In the genomic region with DNA sequence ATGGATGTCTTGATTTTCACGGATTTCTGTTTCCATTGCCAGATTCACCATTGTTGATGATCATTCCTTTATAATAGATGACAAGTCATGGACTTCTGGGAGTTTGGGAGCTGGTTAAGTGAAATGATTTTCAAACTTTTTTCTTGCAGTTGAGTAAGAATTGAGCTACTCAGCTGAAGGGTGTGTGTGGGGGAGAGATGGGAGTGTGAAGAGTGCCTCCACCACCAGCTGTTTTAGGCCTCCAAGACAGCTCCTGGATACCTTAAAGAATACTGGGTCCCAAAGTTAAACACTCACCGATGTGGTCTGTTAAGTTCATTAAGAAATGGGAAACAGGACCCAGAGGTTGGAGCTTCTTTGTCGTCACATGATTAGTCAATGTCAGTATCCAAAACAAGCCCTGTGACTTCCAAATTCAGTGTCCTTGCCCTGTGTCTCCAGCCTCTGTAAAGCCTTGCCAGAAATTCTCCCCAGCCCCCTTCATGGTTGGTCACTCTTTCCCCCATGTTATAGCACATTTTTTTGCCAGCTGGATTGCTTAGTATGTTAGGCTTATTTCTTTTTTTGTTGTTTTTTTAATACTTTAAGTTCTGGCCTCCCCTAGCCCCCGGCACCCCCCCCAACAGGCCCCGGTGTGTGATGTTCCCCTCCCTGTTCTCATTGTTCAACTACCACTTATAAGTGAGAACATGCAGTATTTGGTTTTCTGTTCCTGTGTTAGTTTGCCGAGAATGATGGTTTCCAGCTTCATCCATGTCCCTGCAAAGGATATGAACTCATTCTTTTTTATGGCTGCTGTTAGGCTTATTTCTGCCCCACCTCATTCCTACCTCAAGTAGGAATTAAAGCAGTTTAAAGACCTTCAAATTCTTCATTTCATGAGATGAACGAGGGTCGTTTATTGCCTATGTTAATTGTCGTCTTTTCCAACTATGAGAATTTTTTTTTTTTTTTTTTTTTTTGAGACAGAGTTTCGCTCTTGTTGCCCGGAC, we compare ENCODE assay signal across 21 cellular contexts. TPM values are rescaled to one million over a fixed set of nuclear protein-coding genes. Genes with fewer than 3 reads are reported as not detected.
DNase-seq lines count a peak whose midpoint lies in the region; ATAC-seq, FAIRE-seq and TF ChIP-seq lines count a peak whose summit lies in the region.
"Had no signal": no experiment of that assay in that cellular context is flagged by ENCODE, and none has a peak within 500 bp of the region (broad histone marks: within the 10 kb centered on the region; RNA-seq: fewer than 3 reads in every experiment).

No MANE protein-coding gene starts in this region.

- H3K9me3 Mint-ChIP-seq in GM23338: no peaks in the 10 kb centered on the region
- H3K9me3 Mint-ChIP-seq: activated naive CD4-positive, alpha-beta T cell treated with anti-CD3 and anti-CD28 coated beads, Interleukin-2, amount 10 ng/mL, durations not matched to agents 7 days and 5 days; memory B cell; T-cell had no signal

- H3K9me3 ChIP-seq in K562 (replicated peaks; ENCODE audit: control insufficient read depth, insufficient read depth, low read depth, low read length) (no peaks in the 10 kb centered on the region), mucosa of descending colon (no peaks in the 10 kb centered on the region), gastrocnemius medialis (no peaks in the 10 kb centered on the region)
- H3K9me3 ChIP-seq: tibial nerve had no signal

- no peaks in the 10 kb centered on the region for H3F3A ChIP-seq in GM23338 (replicated peaks; ENCODE audit: low read depth)

- H3K27me3 ChIP-seq in GM23338 (ENCODE audit: insufficient read depth) (no peaks in the 10 kb centered on the region), K562 (ENCODE audit: control insufficient read depth in 2 of 2, insufficient read depth in 2 of 2, low read length in 2 of 2) (no peaks in the 10 kb centered on the region), gastrocnemius medialis (no peaks in the 10 kb centered on the region)
- H3K27me3 ChIP-seq: tibial nerve had no signal

- CTCF ChIA-PET in K562 (lab: Yijun Ruan, JAX; ENCODE audit: low intra/inter-chr PET ratio): no interaction called here

- no peak overlapping the region for H3K27ac ChIP-seq in GM23338 (ENCODE audit: low read depth)
- no peak overlapping the region for H3K27ac ChIP-seq in K562 (ENCODE audit: extremely low read depth, low read depth, low read length)
- H3K27ac ChIP-seq in gastrocnemius medialis: peak overlapping the region; percentile 2 to 66 (median 52)

- no peaks in the 10 kb centered on the region; the same call in 1 of the 2 replicates for H4K20me1 ChIP-seq in GM23338 (replicated peaks; ENCODE audit: insufficient read depth)
- peaks cover 4% of the 10 kb centered on the region; the same call in 1 of the 2 replicates for H4K20me1 ChIP-seq in K562 (replicated peaks; ENCODE audit: control insufficient read depth, insufficient read depth, low read length)

- WGBS in K562 (ENCODE audit: insufficient coverage, low coverage, missing lambda C conversion rate): 70% methylated on average over 10 of the region's 11 CpGs

- H3K36me3 Mint-ChIP-seq in GM23338 (ENCODE audit: low read depth): no peaks in the 10 kb centered on the region

- no peak for ATAC-seq in GM23338
- no peak; the same call in 2 of the 3 replicates for ATAC-seq in K562
- peak; percentile 56 for ATAC-seq in mucosa of descending colon
- peak in 1 of 2 donors; percentile 40 for ATAC-seq in gastrocnemius medialis
- ATAC-seq in HG02840 (IDR thresholded peaks at IDR 0.05; ENCODE audit: low FRiP score, unreplicated experiment): no peak
- ATAC-seq: T-cell had no signal

- H3K4me2 ChIP-seq in GM23338 (no peak overlapping the region), K562 (ENCODE audit: insufficient read depth, low read length) (no peak overlapping the region)

- intact Hi-C loops in K562 (cut with micrococcal nuclease): no loop called here
- intact Hi-C loops in mucosa of descending colon (cut with DNase I, micrococcal nuclease): no loop called here
- intact Hi-C loops in gastrocnemius medialis (cut with DNase I; ENCODE audit: low total_unique reads): no loop called here

- H2AFZ ChIP-seq in GM23338 (no peak overlapping the region), K562 (ENCODE audit: low read depth, low read length) (no peak overlapping the region)

- H3K4me1 Mint-ChIP-seq in GM23338: no peaks in the 10 kb centered on the region; the same call in 1 of the 3 replicates
- H3K4me1 Mint-ChIP-seq: activated naive CD4-positive, alpha-beta T cell treated with anti-CD3 and anti-CD28 coated beads, Interleukin-2, amount 10 ng/mL, durations not matched to agents 7 days and 5 days had no signal

- in situ Hi-C loops in K562 (cut with MboI) (no loop called here), gastrocnemius medialis (cut with MboI; ENCODE audit: low sequenced_read_pairs in 4 of 4) (no loop called here)

- H3K9ac ChIP-seq in K562 (ENCODE audit: insufficient read depth in 1 of 2, low read depth in 2 of 2, low read length in 2 of 2): no peak overlapping the region

- DNase-seq in GM23338 (ENCODE audit: low spot score) (no peak), K562 (ENCODE audit: extremely low read depth in 1 of 4, low spot score in 3 of 4) (no peak), mucosa of descending colon (no peak), gastrocnemius medialis (no peak), HuH-7 (ENCODE audit: low spot score) (no peak), NCI-H69 (lab: John Stamatoyannopoulos, UW) (no peak), HPDE6-E6E7 (ENCODE audit: extremely low spot score) (no peak)
- DNase-seq: activated CD4-positive, alpha-beta T cell treated with anti-CD3 and anti-CD28 coated beads, Interleukin-2, amount 50 U/mL, for 4 hours; activated naive CD4-positive, alpha-beta T cell treated with anti-CD3 and anti-CD28 coated beads, Interleukin-2, amount 10 ng/mL, durations not matched to agents 7 days and 5 days; hippocampal formation; Kasumi-1; NCI-H1092 treated with DMSO at 0.1 percent for 48 hours; NCI-H2081 treated with DMSO at 0.1 percent for 48 hours; NCI-H524 treated with DMSO at 0.1 percent for 48 hours; right cardiac atrium; T-cell had no signal

- no peaks in the 10 kb centered on the region for H3K9me1 ChIP-seq in K562 (ENCODE audit: control insufficient read depth, insufficient read depth, low read length)

- no TSS peak for BruUV-seq in K562 (replicated peaks; lab: Mats Ljungman, UMichigan)

- H3K27me3 Mint-ChIP-seq in GM23338 (ENCODE audit: insufficient read depth, low read depth, poor library complexity): peaks cover 7% of the 10 kb centered on the region
- H3K27me3 Mint-ChIP-seq: activated naive CD4-positive, alpha-beta T cell treated with anti-CD3 and anti-CD28 coated beads, Interleukin-2, amount 10 ng/mL, durations not matched to agents 7 days and 5 days; memory B cell; T-cell had no signal

- no peak for TF ChIP-seq RAD21 in K562 (CRISPR knock-in tag; conservative IDR thresholded peaks at IDR 0.05 in 1 of 2, IDR thresholded peaks at IDR 0.05 in 1 of 2)

- POLR2A ChIA-PET in K562 (lab: Yijun Ruan, JAX): interaction anchor here (0.7 to 3.5 kb wide), 9 partner anchors 16 to 88 kb away, joined by 3 to 21 read pairs (median 5); a partner anchor contains a TSS

- no peak for TF ChIP-seq CTCF in GM23338 (conservative IDR thresholded peaks at IDR 0.05; ENCODE audit: low read depth in 2 of 2)
- TF ChIP-seq CTCF in K562 (IDR thresholded peaks at IDR 0.05 in 2 of 3, conservative IDR thresholded peaks at IDR 0.05 in 1 of 3; ENCODE audit: insufficient read depth in 2 of 3, low read depth in 1 of 3, low read length in 3 of 3): no peak
- no peak for TF ChIP-seq CTCF in mucosa of descending colon (IDR thresholded peaks at IDR 0.05)
- TF ChIP-seq CTCF in gastrocnemius medialis (IDR thresholded peaks at IDR 0.05 in 4 of 5, conservative IDR thresholded peaks at IDR 0.05 in 1 of 5): no peak

- H3K4me1 ChIP-seq in GM23338 (ENCODE audit: insufficient read depth) (no peaks in the 10 kb centered on the region), K562 (replicated peaks in 1 of 2; ENCODE audit: control insufficient read depth in 2 of 2, insufficient read depth in 2 of 2, low read length in 2 of 2) (no peaks in the 10 kb centered on the region), mucosa of descending colon (ENCODE audit: low read depth) (no peaks in the 10 kb centered on the region), gastrocnemius medialis (peaks cover 16 to 33% of the 10 kb centered on the region in 2 donors)

- no peak for TF ChIP-seq EP300 in K562 (IDR thresholded peaks at IDR 0.05; ENCODE audit: low read length)

- H3K4me3 Mint-ChIP-seq in GM23338: no peak overlapping the region
- H3K4me3 Mint-ChIP-seq: activated naive CD4-positive, alpha-beta T cell treated with anti-CD3 and anti-CD28 coated beads, Interleukin-2, amount 10 ng/mL, durations not matched to agents 7 days and 5 days; memory B cell; T-cell had no signal

- H3K79me2 ChIP-seq in GM23338 (replicated peaks; ENCODE audit: insufficient read depth) (no peaks in the 10 kb centered on the region; the same call in 1 of the 2 replicates), K562 (ENCODE audit: control insufficient read depth, insufficient read depth, low read length) (no peaks in the 10 kb centered on the region)

- H3K36me3 ChIP-seq in GM23338 (ENCODE audit: insufficient read depth): no peaks in the 10 kb centered on the region
- H3K36me3 ChIP-seq in K562 (ENCODE audit: control insufficient read depth, insufficient read depth, low read length): no peaks in the 10 kb centered on the region
- H3K36me3 ChIP-seq in mucosa of descending colon (ENCODE audit: low read depth): no peaks in the 10 kb centered on the region
- no peaks in the 10 kb centered on the region for H3K36me3 ChIP-seq in gastrocnemius medialis

- TF ChIP-seq POLR2A in K562 (conservative IDR thresholded peaks at IDR 0.05) (no peak), gastrocnemius medialis (IDR thresholded peaks at IDR 0.05) (no peak)

- no peak for FAIRE-seq in K562 (lab: Jason Lieb, UNC)
- FAIRE-seq: colon, keratinocyte had no signal

- H3K9me2 ChIP-seq in GM23338 (ENCODE audit: insufficient read depth): no peaks in the 10 kb centered on the region

- no peak overlapping the region for H3K4me3 ChIP-seq in GM23338
- H3K4me3 ChIP-seq in K562: no peak overlapping the region
- no peak overlapping the region for H3K4me3 ChIP-seq in mucosa of descending colon
- H3K4me3 ChIP-seq in gastrocnemius medialis: no peak overlapping the region
- H3K4me3 ChIP-seq: tibial nerve had no signal

- H3K27ac Mint-ChIP-seq in GM23338: peak overlapping the region; percentile 65; the same call in 1 of the 2 replicates
- H3K27ac Mint-ChIP-seq: activated naive CD4-positive, alpha-beta T cell treated with anti-CD3 and anti-CD28 coated beads, Interleukin-2, amount 10 ng/mL, durations not matched to agents 7 days and 5 days; memory B cell; T-cell had no signal

RNA-seq across cellular contexts. Expression of a gene that starts 26.9 kb away (rescaled TPM):
- total RNA-seq in GM23338 (2014; rRNA removed; shearing (Covaris generic)): 11.0 and 11.7 TPM in 2 replicates
- polyA plus RNA-seq in GM23338 (2016; fragmentation: Nextera tagmentation; extraction: Ambion mirVana) (3.4 and 3.6 TPM in 2 replicates), K562 (2011; rRNA removed) (10.1 and 11.9 TPM in 2 replicates), K562 (2014; fragmentation: Illumina TruSeq; extraction: Trizol) (9.7 and 10.4 TPM in 2 replicates), K562 (2014; fragmentation: Nextera tagmentation; extraction: Ambion mirVana) (1 to 10 TPM; 1.2 to 1.4 TPM), K562 (2014; rRNA removed) (5.3 and 6.2 TPM in 2 replicates)
- total RNA-seq in K562 (2011; cell fraction: chromatin; rRNA removed; ENCODE audit: low replicate concordance): 17.0 and 22.8 TPM in 2 replicates
- 9.5 TPM in 2 replicates for total RNA-seq in K562 (2011; cell fraction: nucleolus; rRNA removed)
- 13.6 and 16.9 TPM in 2 replicates for total RNA-seq in K562 (2011; cell fraction: nucleoplasm; rRNA removed)
- total RNA-seq in K562 (2014; rRNA removed) (3.7 and 4.4 TPM in 2 replicates), K562 (2014; rRNA removed; fragmentation: Illumina TruSeq; extraction: Trizol) (5.6 and 6.6 TPM in 2 replicates), K562 (2015; rRNA removed; fragmentation: Illumina TruSeq; extraction: Trizol) (5.2 and 5.7 TPM in 2 replicates), K562 (2021) (9.2 and 10.2 TPM in 2 replicates), mucosa of descending colon (10 to 100 TPM; 18.3 to 26.2 (median 23.4) TPM), gastrocnemius medialis (10 to 100 TPM in 2 of 4 donors, 1 to 10 TPM in 2; 7.9 to 10.2 (median 9.7) TPM)
- 9.1 and 13.7 TPM in 2 replicates for polyA plus RNA-seq in K562 (2011; cell fraction: cytosol; rRNA removed)
- 7.7 and 9.2 TPM in 2 replicates for polyA plus RNA-seq in K562 (2011; cell fraction: nucleus; rRNA removed)
- polyA plus RNA-seq in K562 (2012): 5.7 and 7.4 TPM in 2 replicates
- polyA minus RNA-seq in K562 (2011; rRNA and poly(A)+ RNA removed): 23.8 and 24.3 TPM in 2 replicates
- polyA minus RNA-seq in K562 (2011; cell fraction: cytosol; rRNA and poly(A)+ RNA removed): 10.1 and 10.7 TPM in 2 replicates
- polyA minus RNA-seq in K562 (2011; cell fraction: nucleus; rRNA and poly(A)+ RNA removed): 4.3 and 9.6 TPM in 2 replicates

Comparison
In these comparisons a context has a peak if more than half of its experiments do, and no peak if none do; other contexts are left out.
1. H3K27ac ChIP-seq: peak in gastrocnemius medialis (4 of 4); none in GM23338 (single experiment) and K562 (single experiment).